ENCODE assay signal across 15 cellular contexts in genomic region chr3:143240921-143241320, GRCh38.
DNase-seq lines count a peak whose midpoint lies in the region; ATAC-seq, FAIRE-seq and TF ChIP-seq lines count a peak whose summit lies in the region.
"Had no signal": no experiment of that assay in that cellular context is flagged by ENCODE, and none has a peak within 500 bp of the region (broad histone marks: within the 10 kb centered on the region; RNA-seq: fewer than 3 reads in every experiment).

No MANE protein-coding gene starts in this region.

- H3K27ac ChIP-seq in astrocyte (ENCODE audit: low read depth, low read length): no peak overlapping the region
- H3K27ac ChIP-seq in smooth muscle cell (ENCODE audit: low read depth): peak overlapping the region; percentile 80

- H2AFZ ChIP-seq in astrocyte (ENCODE audit: low read depth, low read length) (no peak overlapping the region), smooth muscle cell (ENCODE audit: low read depth) (no peak overlapping the region)

- whole genome bisulfite sequencing in smooth muscle cell (ENCODE audit: low lambda C conversion rate): 55% methylated on average over 4 of the region's 4 CpGs

- H3K36me3 ChIP-seq in astrocyte (ENCODE audit: insufficient read depth, low read length) (no peaks in the 10 kb centered on the region), smooth muscle cell (ENCODE audit: low read depth) (no peaks in the 10 kb centered on the region)
- H3K36me3 ChIP-seq: BE2C had no signal

- H3K9ac ChIP-seq in astrocyte (ENCODE audit: low read length) (no peak overlapping the region), smooth muscle cell (ENCODE audit: low read depth) (no peak overlapping the region)

- DNase-seq in GM04503 (ENCODE audit: low read depth) (peak; percentile 35), astrocyte (ENCODE audit: low read depth) (no peak), fibroblast of the aortic adventitia (ENCODE audit: low read depth) (peak; percentile 10), smooth muscle cell (lab: John Stamatoyannopoulos, UW; ENCODE audit: unreplicated experiment) (no peak), 8988T (no peak)
- no peak for DNase-seq in activated naive CD4-positive, alpha-beta T cell treated with anti-CD3 and anti-CD28 coated beads, Interleukin-2, amount 50 U/mL, for 16 hours
- DNase-seq: BE2C; CD8-positive, alpha-beta T cell; Karpas-422; MM.1S; NCI-H1694; NCI-H524 treated with DMSO at 0.1 percent for 48 hours had no signal

- H3K36me3 Mint-ChIP-seq in astrocyte (ENCODE audit: low read depth, unreplicated experiment): no peaks in the 10 kb centered on the region

- H3K9me3 Mint-ChIP-seq in astrocyte (ENCODE audit: unreplicated experiment): no peaks in the 10 kb centered on the region

- H3K27ac Mint-ChIP-seq in astrocyte (ENCODE audit: unreplicated experiment): peak overlapping the region; percentile 73
- H3K27ac Mint-ChIP-seq: CD8-positive, alpha-beta T cell had no signal

- H3K4me2 ChIP-seq in astrocyte (ENCODE audit: low read length) (no peak overlapping the region), smooth muscle cell (peak overlapping the region; percentile 23)

- H3K9me3 ChIP-seq in astrocyte (ENCODE audit: insufficient read depth, low read depth, low read length): no peaks in the 10 kb centered on the region
- H3K9me3 ChIP-seq in smooth muscle cell (replicated peaks; ENCODE audit: low read depth): no peaks in the 10 kb centered on the region
- H3K9me3 ChIP-seq: BE2C had no signal

- H3K4me1 ChIP-seq in astrocyte (ENCODE audit: insufficient read depth, low read length): peaks cover 22% of the 10 kb centered on the region
- peaks cover 13% of the 10 kb centered on the region for H3K4me1 ChIP-seq in smooth muscle cell (ENCODE audit: low read depth)

- H3K4me3 Mint-ChIP-seq in astrocyte (ENCODE audit: unreplicated experiment): no peak overlapping the region
- H3K4me3 Mint-ChIP-seq: CD8-positive, alpha-beta T cell had no signal

- TF ChIP-seq CTCF in astrocyte (IDR thresholded peaks at IDR 0.05; ENCODE audit: insufficient read depth, low read depth, low read length) (no peak), fibroblast of the aortic adventitia (IDR thresholded peaks at IDR 0.05; ENCODE audit: insufficient read depth, low read length) (no peak), smooth muscle cell (IDR thresholded peaks at IDR 0.05; ENCODE audit: borderline replicate concordance, insufficient read depth, poor library complexity, severe bottlenecking) (no peak)

- H3K79me2 ChIP-seq in astrocyte (ENCODE audit: insufficient read depth, low read length) (no peaks in the 10 kb centered on the region), smooth muscle cell (ENCODE audit: low read depth) (no peaks in the 10 kb centered on the region)

- H3K4me1 Mint-ChIP-seq in astrocyte (ENCODE audit: low read depth, unreplicated experiment): peaks cover 43% of the 10 kb centered on the region

- H3K4me3 ChIP-seq in astrocyte (ENCODE audit: insufficient read depth, low read depth, low read length): no peak overlapping the region
- no peak overlapping the region for H3K4me3 ChIP-seq in fibroblast of the aortic adventitia (ENCODE audit: low read depth, low read length)
- no peak overlapping the region for H3K4me3 ChIP-seq in smooth muscle cell
- H3K4me3 ChIP-seq: GM12878 had no signal

- no peak for FAIRE-seq in astrocyte (lab: Jason Lieb, UNC)
- FAIRE-seq: GM12878, GM18507 had no signal

- no peaks in the 10 kb centered on the region for H3F3A ChIP-seq in smooth muscle cell (ENCODE audit: low read depth)

- no peak for ATAC-seq in HG02885 (IDR thresholded peaks at IDR 0.05; ENCODE audit: poor library complexity, unreplicated experiment)
- ATAC-seq: CD8-positive, alpha-beta T cell; GM12878 had no signal

- H3K27me3 Mint-ChIP-seq in astrocyte (ENCODE audit: low read depth, unreplicated experiment): no peaks in the 10 kb centered on the region

- H4K20me1 ChIP-seq in astrocyte (ENCODE audit: insufficient read depth, low read length): no peaks in the 10 kb centered on the region
- H4K20me1 ChIP-seq in smooth muscle cell (ENCODE audit: low read depth): no peaks in the 10 kb centered on the region

- H3K27me3 ChIP-seq in astrocyte (ENCODE audit: insufficient read depth, low read length) (no peaks in the 10 kb centered on the region), smooth muscle cell (ENCODE audit: low read depth) (no peaks in the 10 kb centered on the region)
- H3K27me3 ChIP-seq: BE2C had no signal

Comparison
In these comparisons a context has a peak if more than half of its experiments do, and no peak if none do; other contexts are left out.
1. DNase-seq: peak in GM04503 (single experiment) and fibroblast of the aortic adventitia (single experiment); none in astrocyte (single experiment), smooth muscle cell (single experiment), 8988T (single experiment) and activated naive CD4-positive, alpha-beta T cell treated with anti-CD3 and anti-CD28 coated beads, Interleukin-2, amount 50 U/mL, for 16 hours (single experiment).